In the genomic region with DNA sequence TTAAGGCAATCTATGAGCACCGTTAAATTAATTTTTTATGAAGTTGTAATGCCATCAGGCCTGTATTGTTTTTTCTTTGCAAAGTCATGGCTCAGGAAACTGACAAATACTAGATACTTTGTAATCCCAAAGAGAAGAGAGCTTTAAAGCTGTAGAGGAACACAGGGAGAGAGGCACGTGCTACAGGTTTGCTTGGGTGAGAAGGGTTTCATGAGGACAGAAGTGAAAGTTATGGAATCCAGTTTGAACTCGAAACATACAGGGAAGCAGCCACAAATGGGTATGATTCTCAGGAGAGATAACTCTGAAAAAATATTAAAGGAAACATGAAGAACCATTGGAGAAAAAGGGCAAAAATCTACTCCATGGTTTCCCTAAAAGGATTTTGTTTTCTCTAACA, we compare ENCODE assay signal across 15 cellular contexts. TPM values are rescaled to one million over a fixed set of nuclear protein-coding genes. Genes with fewer than 3 reads are reported as not detected.
DNase-seq lines count a peak whose midpoint lies in the region; ATAC-seq, FAIRE-seq and TF ChIP-seq lines count a peak whose summit lies in the region.
"Had no signal": no experiment of that assay in that cellular context is flagged by ENCODE, and none has a peak within 500 bp of the region (broad histone marks: within the 10 kb centered on the region; RNA-seq: fewer than 3 reads in every experiment).

No MANE protein-coding gene starts in this region.

- no peak overlapping the region for H3K18ac ChIP-seq in neuronal stem cell (ENCODE audit: low read length)

- H3K27me3 ChIP-seq in upper lobe of right lung = no peaks in the 10 kb centered on the region
- H3K27me3 ChIP-seq in psoas muscle (ENCODE audit: insufficient read depth in 3 of 3, low read length in 2 of 3) = peaks cover 0 to 7% (median 0%) of the 10 kb centered on the region in 3 donors
- H3K27me3 ChIP-seq in neuronal stem cell (ENCODE audit: control insufficient read depth in 3 of 3, insufficient read depth in 3 of 3, low read depth in 1 of 3, low read length in 3 of 3) = no peaks in the 10 kb centered on the region

- H3K9me3 ChIP-seq in kidney (ENCODE audit: control insufficient read depth in 1 of 2, low read length in 2 of 2) = no peaks in the 10 kb centered on the region
- no peaks in the 10 kb centered on the region for H3K9me3 ChIP-seq in mucosa of descending colon
- H3K9me3 ChIP-seq in upper lobe of right lung = no peaks in the 10 kb centered on the region
- H3K9me3 ChIP-seq in psoas muscle = no peaks in the 10 kb centered on the region
- H3K9me3 ChIP-seq in neuronal stem cell (replicated peaks in 1 of 2; ENCODE audit: control insufficient read depth in 2 of 2, insufficient read depth in 1 of 2, low read depth in 1 of 2, low read length in 2 of 2) = peaks cover 0 to 4% of the 10 kb centered on the region in 2 donors

- H3K4me3 ChIP-seq in kidney (ENCODE audit: low read length in 2 of 2) = peak overlapping the region in 1 of 2 donors; percentile 29
- H3K4me3 ChIP-seq in mucosa of descending colon = no peak overlapping the region
- H3K4me3 ChIP-seq in upper lobe of right lung = no peak overlapping the region
- no peak overlapping the region for H3K4me3 ChIP-seq in psoas muscle
- no peak overlapping the region for H3K4me3 ChIP-seq in neuronal stem cell (ENCODE audit: low read length in 2 of 2)

- H3K9me3 Mint-ChIP-seq in Calu3 (ENCODE audit: low read depth, unreplicated experiment) = no peaks in the 10 kb centered on the region

- TF ChIP-seq CTCF in Calu3 (IDR thresholded peaks at IDR 0.05; ENCODE audit: unreplicated experiment) (no peak), kidney (IDR thresholded peaks at IDR 0.05; ENCODE audit: borderline replicate concordance, extremely low read depth, insufficient read depth) (no peak), mucosa of descending colon (IDR thresholded peaks at IDR 0.05) (no peak), upper lobe of right lung (IDR thresholded peaks at IDR 0.05) (no peak), psoas muscle (IDR thresholded peaks at IDR 0.05) (no peak)

- H3K4ac ChIP-seq in neuronal stem cell (ENCODE audit: low read length) = no peak overlapping the region

- no peak overlapping the region for H2BK15ac ChIP-seq in neuronal stem cell (ENCODE audit: low read length)

- H3K23ac ChIP-seq in neuronal stem cell (ENCODE audit: low read depth, low read length, poor library complexity) = no peak overlapping the region

- no peak for FAIRE-seq in kidney (lab: Jason Lieb, UNC)
- FAIRE-seq: H1 had no signal

- H3K27ac Mint-ChIP-seq in Calu3 (ENCODE audit: unreplicated experiment) = peak overlapping the region; percentile 51

- H3K9ac ChIP-seq in kidney (ENCODE audit: low read length in 2 of 2) (peak overlapping the region in 1 of 2 donors; percentile 57), neuronal stem cell (ENCODE audit: low read depth, low read length, poor library complexity) (no peak overlapping the region)

- H2BK120ac ChIP-seq in neuronal stem cell (ENCODE audit: low read depth, low read length) = no peak overlapping the region

- no peak overlapping the region for H4K91ac ChIP-seq in neuronal stem cell (ENCODE audit: low read depth, low read length, poor library complexity)

- peak; percentile 48 for ATAC-seq in mucosa of descending colon
- ATAC-seq in upper lobe of right lung = no peak
- ATAC-seq in psoas muscle = no peak
- ATAC-seq: SK-N-SH treated with all-trans-retinoic acid at 6 μM for 48 hours had no signal

- H2BK5ac ChIP-seq in neuronal stem cell (ENCODE audit: low read length) = no peak overlapping the region

- no peaks in the 10 kb centered on the region for H3K79me1 ChIP-seq in neuronal stem cell (ENCODE audit: low read depth, low read length)

- H3K14ac ChIP-seq in neuronal stem cell (ENCODE audit: low read length) = no peak overlapping the region

- no peak overlapping the region for H2AFZ ChIP-seq in neuronal stem cell (ENCODE audit: low read length)

- intact Hi-C loops in Calu3 (cut with micrococcal nuclease; ENCODE audit: unreplicated experiment) = loop anchor here (1.0 kb wide), 2 partner anchors 89 to 100 kb away; no protein-coding TSS in a partner anchor
- intact Hi-C loops in kidney (cut with DNase I) = no loop called here
- intact Hi-C loops in mucosa of descending colon (cut with DNase I, micrococcal nuclease) = no loop called here
- intact Hi-C loops in upper lobe of right lung (cut with DNase I) = no loop called here
- intact Hi-C loops in psoas muscle (cut with DNase I) = no loop called here

- H2AK5ac ChIP-seq in neuronal stem cell (ENCODE audit: low read depth, low read length) = no peak overlapping the region

- H3K27ac ChIP-seq in kidney (ENCODE audit: low read depth in 2 of 2, low read length in 2 of 2) (peak overlapping the region; percentile 68 to 80), upper lobe of right lung (peak overlapping the region; percentile 25), psoas muscle (no peak overlapping the region), neuronal stem cell (replicated peaks; ENCODE audit: low read length) (no peak overlapping the region)
- H3K27ac ChIP-seq: RWPE1 had no signal

- H2BK12ac ChIP-seq in neuronal stem cell (ENCODE audit: low read length) = no peak overlapping the region

- no peaks in the 10 kb centered on the region for H3K36me3 Mint-ChIP-seq in Calu3 (ENCODE audit: insufficient read depth, unreplicated experiment)

- no peaks in the 10 kb centered on the region for H3K27me3 Mint-ChIP-seq in Calu3 (ENCODE audit: unreplicated experiment)

- no peak overlapping the region for H3K4me2 ChIP-seq in neuronal stem cell (ENCODE audit: insufficient read depth, low read length, poor library complexity, severe bottlenecking)

- no TSS peak for BruUV-seq in Calu3 (replicated peaks; lab: Mats Ljungman, UMichigan)

- peak overlapping the region; percentile 31 for H3K4me3 Mint-ChIP-seq in Calu3 (ENCODE audit: low read depth, unreplicated experiment)

- no peak for DNase-seq in Calu3
- DNase-seq in kidney = no peak
- DNase-seq in mucosa of descending colon = no peak
- DNase-seq in upper lobe of right lung = no peak
- DNase-seq in psoas muscle = no peak
- no peak for DNase-seq in neuronal stem cell (ENCODE audit: low spot score)
- DNase-seq in activated gamma-delta T cell treated with Interleukin-2 at 50 U/mL for 16 hours = no peak
- DNase-seq: ACHN, GDM1, NCI-H1694 treated with DMSO at 0.1 percent for 48 hours, NCI-H774, SIG-M5 had no signal

- H3K4me1 ChIP-seq in kidney (ENCODE audit: control insufficient read depth in 1 of 2, insufficient read depth in 1 of 2, low read depth in 1 of 2, low read length in 2 of 2) (peaks cover 10 to 35% of the 10 kb centered on the region in 2 donors), mucosa of descending colon (ENCODE audit: low read depth) (no peaks in the 10 kb centered on the region), upper lobe of right lung (no peaks in the 10 kb centered on the region), psoas muscle (no peaks in the 10 kb centered on the region), neuronal stem cell (ENCODE audit: control insufficient read depth in 2 of 2, insufficient read depth in 1 of 2, low read depth in 1 of 2, low read length in 2 of 2) (no peaks in the 10 kb centered on the region)

- CTCF ChIA-PET in Calu3 (lab: Charles Lee) = interaction anchor here (1.4 to 2.4 kb wide), 2 partner anchors 17 to 44 kb away, joined by 5 to 6 read pairs; no protein-coding TSS in a partner anchor

- WGBS in psoas muscle, 3 donors = 66 to 80% (median 76%) methylated on average over 3 of the region's 3 CpGs
- no CpG with 5 or more reads among the region's 3 CpGs for WGBS in neuronal stem cell (ENCODE audit: extremely low coverage in 2 of 2, insufficient read length in 2 of 2, insufficient replicate concordance in 1 of 2), 2 donors

- no peaks in the 10 kb centered on the region for H3K36me3 ChIP-seq in kidney (ENCODE audit: control insufficient read depth in 1 of 2, insufficient read depth in 2 of 2, low read length in 2 of 2)
- no peaks in the 10 kb centered on the region for H3K36me3 ChIP-seq in mucosa of descending colon (ENCODE audit: low read depth)
- no peaks in the 10 kb centered on the region for H3K36me3 ChIP-seq in upper lobe of right lung
- no peaks in the 10 kb centered on the region for H3K36me3 ChIP-seq in psoas muscle (ENCODE audit: insufficient read depth in 1 of 2, low read depth in 1 of 2)
- H3K36me3 ChIP-seq in neuronal stem cell (replicated peaks in 1 of 2; ENCODE audit: control insufficient read depth in 2 of 2, insufficient read depth in 2 of 2, low read length in 2 of 2) = no peaks in the 10 kb centered on the region

- H3K4me1 Mint-ChIP-seq in Calu3 (ENCODE audit: low read depth, unreplicated experiment) = peaks cover 32% of the 10 kb centered on the region

- H4K8ac ChIP-seq in neuronal stem cell (ENCODE audit: low read depth, low read length) = no peak overlapping the region

RNA-seq across cellular contexts. Expression of gene CYB5A, which starts 49.8 kb away (rescaled TPM):
- total RNA-seq in Calu3 (2022) (143 and 169 TPM in 2 replicates), kidney (243 TPM), mucosa of descending colon (100 to 1,000 TPM; 123 to 183 (median 126) TPM), upper lobe of right lung (399 TPM), psoas muscle (10 to 100 TPM; 13.4 to 27.1 (median 22.1) TPM)
- polyA plus RNA-seq in kidney (ENCODE audit: insufficient read depth, low read depth, low replicate concordance) (1,143 TPM), psoas muscle (10 to 100 TPM; 27.0 to 35.6 (median 27.2) TPM)
- polyA plus RNA-seq in neuronal stem cell (2013, experiment 1 of 2) = 27.2 TPM
- polyA plus RNA-seq in neuronal stem cell (2013, experiment 2 of 2) = 26.7 TPM

Comparison
In these comparisons a context has a peak if more than half of its experiments do, and no peak if none do; other contexts are left out.
1. H3K27ac ChIP-seq: peak in kidney (2 of 2) and upper lobe of right lung (single experiment); none in psoas muscle (single experiment) and neuronal stem cell (single experiment).